Comparison of ENCODE assay signal across 28 cellular contexts in the genomic region with DNA sequence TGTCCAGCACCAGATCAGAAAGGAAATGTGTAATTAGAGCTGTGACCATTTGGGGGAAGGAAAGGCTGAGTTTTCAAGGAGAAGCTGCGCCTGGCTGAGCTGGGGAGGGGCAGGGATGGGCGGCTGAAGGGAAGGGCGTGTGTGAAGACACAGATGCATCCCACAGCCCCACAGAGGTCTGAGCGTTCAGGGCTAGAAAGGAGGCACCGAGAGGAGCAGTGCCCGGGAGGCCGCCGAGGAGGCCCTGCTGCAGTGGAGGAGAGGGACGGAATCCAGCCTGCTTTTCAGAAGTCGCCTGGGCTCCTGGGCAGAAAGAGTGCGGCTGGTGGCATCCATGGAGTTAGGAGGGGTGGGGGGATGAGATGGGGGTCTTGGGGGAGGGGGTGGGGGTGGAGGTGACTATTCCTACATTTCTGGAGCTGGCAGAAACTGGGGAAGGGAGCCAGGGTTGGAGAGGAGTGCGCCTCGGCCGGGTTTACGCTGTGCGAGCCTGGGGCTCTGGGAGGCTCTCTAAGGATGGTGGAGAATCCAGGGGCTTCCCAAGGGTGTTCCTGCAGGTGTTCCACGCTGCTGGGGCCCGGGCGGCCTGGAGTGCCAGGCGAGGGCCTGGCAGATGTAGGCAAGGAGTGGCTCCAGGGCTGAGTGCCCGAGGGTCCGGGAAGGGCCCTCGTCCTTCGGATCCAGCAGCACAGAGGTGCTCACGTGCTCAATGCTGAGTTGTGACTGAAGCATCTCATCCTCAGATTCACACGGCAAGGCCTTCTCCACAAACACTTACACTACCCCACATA.
"Had no signal": no experiment of that assay in that cellular context is flagged by ENCODE, and none has a peak within 500 bp of the region (broad histone marks: within the 10 kb centered on the region; RNA-seq: fewer than 3 reads in every experiment).

No MANE protein-coding gene starts in this region.

- H3K9me3 ChIP-seq: ascending aorta, heart left ventricle, pancreas, psoas muscle, sigmoid colon, upper lobe of left lung had no signal

- H3K9me3 Mint-ChIP-seq: activated naive CD4-positive, alpha-beta T cell treated with anti-CD3 and anti-CD28 coated beads, Interleukin-2, amount 10 ng/mL, durations not matched to agents 7 days and 5 days; activated naive CD8-positive, alpha-beta T cell treated with anti-CD3 and anti-CD28 coated beads, Interleukin-2, amount 10 ng/mL, durations not matched to agents 7 days and 5 days; activated T-cell treated with anti-CD3 and anti-CD28 coated beads, Interleukin-2, amount 50 U/mL, for 24 hours; brain; effector memory CD8-positive, alpha-beta T cell; natural killer cell; stimulated activated memory B cell treated with anti-CD40 and anti-IgM and Interleukin-4, amounts not matched to agents 10 μg/mL and 1 μg/mL and 100 μg/mL, for 72 hours; stimulated activated naive CD8-positive, alpha-beta T cell treated with anti-CD3 and anti-CD28 coated beads, Interleukin-15, amount 100 ng/mL, for 72 hours had no signal

- H3K27me3 Mint-ChIP-seq: activated naive CD4-positive, alpha-beta T cell treated with anti-CD3 and anti-CD28 coated beads, Interleukin-2, amount 10 ng/mL, durations not matched to agents 7 days and 5 days; activated naive CD8-positive, alpha-beta T cell treated with anti-CD3 and anti-CD28 coated beads, Interleukin-2, amount 10 ng/mL, durations not matched to agents 7 days and 5 days; activated T-cell treated with anti-CD3 and anti-CD28 coated beads, Interleukin-2, amount 50 U/mL, for 24 hours; brain; effector memory CD8-positive, alpha-beta T cell; stimulated activated memory B cell treated with anti-CD40 and anti-IgM and Interleukin-4, amounts not matched to agents 10 μg/mL and 1 μg/mL and 100 μg/mL, for 72 hours; stimulated activated naive CD8-positive, alpha-beta T cell treated with anti-CD3 and anti-CD28 coated beads, Interleukin-15, amount 100 ng/mL, for 72 hours had no signal

- H3K27me3 ChIP-seq: ascending aorta, foreskin keratinocyte, heart left ventricle, pancreas, sigmoid colon, upper lobe of left lung had no signal

- H3K4me3 ChIP-seq: ascending aorta, coronary artery, heart left ventricle, pancreas, psoas muscle, sigmoid colon, upper lobe of left lung had no signal

- H3K27ac ChIP-seq: ascending aorta, coronary artery, foreskin keratinocyte, heart left ventricle, pancreas, psoas muscle, sigmoid colon, upper lobe of left lung had no signal

- H3K27ac Mint-ChIP-seq: activated naive CD4-positive, alpha-beta T cell treated with anti-CD3 and anti-CD28 coated beads, Interleukin-2, amount 10 ng/mL, durations not matched to agents 7 days and 5 days; activated naive CD8-positive, alpha-beta T cell treated with anti-CD3 and anti-CD28 coated beads, Interleukin-2, amount 10 ng/mL, durations not matched to agents 7 days and 5 days; activated T-cell treated with anti-CD3 and anti-CD28 coated beads, Interleukin-2, amount 50 U/mL, for 24 hours; natural killer cell; stimulated activated memory B cell treated with anti-CD40 and anti-IgM and Interleukin-4, amounts not matched to agents 10 μg/mL and 1 μg/mL and 100 μg/mL, for 72 hours; stimulated activated naive CD8-positive, alpha-beta T cell treated with anti-CD3 and anti-CD28 coated beads, Interleukin-15, amount 100 ng/mL, for 72 hours had no signal

- DNase-seq: activated CD4-positive, alpha-beta T cell treated with anti-CD3 and anti-CD28 coated beads for 4 hours; activated CD4-positive, alpha-beta T cell treated with anti-CD3 and anti-CD28 coated beads, Interleukin-2, amount 50 U/mL, for 48 hours; activated CD8-positive, alpha-beta memory T cell treated with anti-CD3 and anti-CD28 coated beads, Interleukin-2, amount 50 U/mL, for 48 hours; activated gamma-delta T cell; activated naive CD4-positive, alpha-beta T cell treated with anti-CD3 and anti-CD28 coated beads, Interleukin-2, amount 10 ng/mL, durations not matched to agents 7 days and 5 days; activated naive CD8-positive, alpha-beta T cell treated with anti-CD3 and anti-CD28 coated beads, Interleukin-2, amount 10 ng/mL, durations not matched to agents 7 days and 5 days; activated T-cell treated with anti-CD3 and anti-CD28 coated beads, Interleukin-2, amount 50 U/mL, for 24 hours; effector memory CD8-positive, alpha-beta T cell; foreskin keratinocyte; heart left ventricle; hypothalamus; mesenchymal stem cell; natural killer cell; psoas muscle; sigmoid colon; small intestine; stimulated activated CD4-positive, alpha-beta T cell treated with anti-CD3 and anti-CD28 coated beads, Interleukin-4, amount 100 ng/mL, for 4 hours; stimulated activated CD8-positive, alpha-beta memory T cell treated with anti-CD3 and anti-CD28 coated beads, Interleukin-4, amount 100 ng/mL, for 48 hours; stimulated activated naive CD8-positive, alpha-beta T cell treated with anti-CD3 and anti-CD28 coated beads, Interleukin-15, amount 100 ng/mL, for 72 hours; substantia nigra; T-helper 2 cell had no signal

- H3K36me3 Mint-ChIP-seq: natural killer cell had no signal

- H3K4me3 Mint-ChIP-seq: activated naive CD4-positive, alpha-beta T cell treated with anti-CD3 and anti-CD28 coated beads, Interleukin-2, amount 10 ng/mL, durations not matched to agents 7 days and 5 days; activated naive CD8-positive, alpha-beta T cell treated with anti-CD3 and anti-CD28 coated beads, Interleukin-2, amount 10 ng/mL, durations not matched to agents 7 days and 5 days; activated T-cell treated with anti-CD3 and anti-CD28 coated beads, Interleukin-2, amount 50 U/mL, for 24 hours; brain; effector memory CD8-positive, alpha-beta T cell; natural killer cell; stimulated activated memory B cell treated with anti-CD40 and anti-IgM and Interleukin-4, amounts not matched to agents 10 μg/mL and 1 μg/mL and 100 μg/mL, for 72 hours; stimulated activated naive CD8-positive, alpha-beta T cell treated with anti-CD3 and anti-CD28 coated beads, Interleukin-15, amount 100 ng/mL, for 72 hours had no signal

- ATAC-seq: effector memory CD8-positive, alpha-beta T cell; esophagus mucosa; foreskin keratinocyte; natural killer cell; pancreas; psoas muscle; stimulated activated memory B cell treated with anti-CD40 and anti-IgM and Interleukin-4, amounts not matched to agents 10 μg/mL and 1 μg/mL and 100 μg/mL, for 72 hours had no signal

- H3K4me1 ChIP-seq: ascending aorta, foreskin keratinocyte, pancreas, psoas muscle had no signal
